22 cellular contexts compared by ENCODE assay signal in the genomic region with DNA sequence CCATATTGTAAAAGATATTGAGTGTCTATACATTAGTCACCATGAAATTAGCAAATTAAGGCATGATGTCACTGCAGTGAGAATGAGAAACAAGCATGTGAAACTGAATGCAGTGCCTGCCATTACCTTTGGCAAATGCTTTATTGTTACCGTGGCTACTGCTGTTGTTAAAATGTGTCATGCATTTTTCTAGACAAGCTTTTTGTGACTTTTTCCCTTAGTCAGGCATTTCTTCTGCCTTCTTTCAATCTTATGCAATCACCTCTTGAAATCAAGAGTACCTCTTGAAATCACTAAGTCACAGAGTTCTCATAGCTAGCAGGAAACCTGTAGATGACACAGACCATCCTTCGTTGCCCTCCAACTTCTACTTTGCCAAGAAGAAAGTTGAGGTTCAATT.
DNase-seq lines count a peak whose midpoint lies in the region; ATAC-seq, FAIRE-seq and TF ChIP-seq lines count a peak whose summit lies in the region.
"Had no signal": no experiment of that assay in that cellular context is flagged by ENCODE, and none has a peak within 500 bp of the region (broad histone marks: within the 10 kb centered on the region; RNA-seq: fewer than 3 reads in every experiment).

No MANE protein-coding gene starts in this region.

- no peak for TF ChIP-seq EP300 in HepG2 (IDR thresholded peaks at IDR 0.05; ENCODE audit: low read depth in 2 of 2, low read length in 2 of 2)
- TF ChIP-seq EP300 in HepG2 (CRISPR knock-in tag; IDR thresholded peaks at IDR 0.05; ENCODE audit: borderline replicate concordance): no peak

- H3K9me3 ChIP-seq in HepG2 (ENCODE audit: low read length) (no peaks in the 10 kb centered on the region), right lobe of liver (no peaks in the 10 kb centered on the region), mammary epithelial cell (replicated peaks; ENCODE audit: insufficient read depth, low read length) (no peaks in the 10 kb centered on the region), left lung (no peaks in the 10 kb centered on the region), small intestine (ENCODE audit: control insufficient read depth, low read depth) (no peaks in the 10 kb centered on the region)
- H3K9me3 ChIP-seq: ovary, transverse colon had no signal

- DNase-seq in HepG2 (ENCODE audit: low spot score) (no peak), right lobe of liver (no peak), mammary epithelial cell (peak; percentile 51), left lung (no peak), GM03348 (ENCODE audit: low spot score) (no peak), dermis blood vessel endothelial cell (no peak), small intestine (no peak)
- DNase-seq in activated CD4-positive, CD25-positive, alpha-beta regulatory T cell treated with anti-CD3 and anti-CD28 coated beads, Interleukin-2, amount 50 U/mL, for 72 hours: no peak
- DNase-seq: amniotic stem cell; CD4-positive, CD25-positive, alpha-beta regulatory T cell; erythroblast; GM23248; head of caudate nucleus; Kasumi-1; NCI-H1417 treated with DMSO at 0.1 percent for 48 hours; NCI-H2227 treated with DMSO at 0.1 percent for 48 hours; ovary; transverse colon had no signal

- dilution Hi-C loops in mammary epithelial cell (cut with HindIII; ENCODE audit: low sequenced_read_pairs): no loop called here

- FAIRE-seq in HepG2 (lab: Jason Lieb, UNC) (no peak), small intestine (lab: Jason Lieb, UNC) (no peak)
- FAIRE-seq: A204.1, GM12892 had no signal

- no peak for ATAC-seq in HepG2
- ATAC-seq in right lobe of liver: no peak
- peak; percentile 87 for ATAC-seq in left lung
- ATAC-seq: Right ventricle myocardium inferior; stimulated activated memory B cell treated with anti-CD40 and anti-IgM and Interleukin-4, amounts not matched to agents 10 μg/mL and 1 μg/mL and 100 μg/mL, for 72 hours had no signal

- H2AFZ ChIP-seq in HepG2 (ENCODE audit: low read length) (no peak overlapping the region), mammary epithelial cell (ENCODE audit: low read depth, low read length) (no peak overlapping the region)
- H2AFZ ChIP-seq: GM23248 had no signal

- no peak for TF ChIP-seq RAD21 in HepG2 (CRISPR knock-in tag; IDR thresholded peaks at IDR 0.05)

- H3K79me2 ChIP-seq in HepG2 (ENCODE audit: insufficient read depth, low read length) (no peaks in the 10 kb centered on the region), mammary epithelial cell (ENCODE audit: insufficient read depth, low read length) (no peaks in the 10 kb centered on the region)

- no peaks in the 10 kb centered on the region for H3K27me3 ChIP-seq in HepG2 (ENCODE audit: control insufficient read depth in 1 of 2, insufficient read depth in 2 of 2, low read length in 2 of 2)
- no peaks in the 10 kb centered on the region for H3K27me3 ChIP-seq in right lobe of liver
- H3K27me3 ChIP-seq in mammary epithelial cell (ENCODE audit: insufficient read depth, low read length): no peaks in the 10 kb centered on the region
- no peaks in the 10 kb centered on the region for H3K27me3 ChIP-seq in left lung
- H3K27me3 ChIP-seq in small intestine (ENCODE audit: control insufficient read depth in 2 of 2, insufficient read depth in 2 of 2, low read length in 2 of 2): no peaks in the 10 kb centered on the region
- H3K27me3 ChIP-seq: ovary, transverse colon had no signal

- POLR2A ChIA-PET in HepG2 (lab: Yijun Ruan, JAX): no interaction called here

- no peaks in the 10 kb centered on the region for H4K20me1 ChIP-seq in HepG2 (ENCODE audit: insufficient read depth, low read length)
- no peaks in the 10 kb centered on the region for H4K20me1 ChIP-seq in mammary epithelial cell (ENCODE audit: insufficient read depth, low read length)

- CTCF ChIA-PET in HepG2 (lab: Yijun Ruan, JAX; ENCODE audit: low intra/inter-chr PET ratio, low total read pairs): no interaction called here
- CTCF ChIA-PET in mammary epithelial cell (lab: Charles Lee; ENCODE audit: low non-redundant PET): no interaction called here

- no peaks in the 10 kb centered on the region for H3K36me3 ChIP-seq in HepG2 (replicated peaks in 1 of 2; ENCODE audit: control insufficient read depth in 1 of 2, insufficient read depth in 2 of 2, low read length in 2 of 2)
- no peaks in the 10 kb centered on the region for H3K36me3 ChIP-seq in right lobe of liver
- no peaks in the 10 kb centered on the region for H3K36me3 ChIP-seq in mammary epithelial cell (ENCODE audit: insufficient read depth, low read length)
- no peaks in the 10 kb centered on the region for H3K36me3 ChIP-seq in left lung
- H3K36me3 ChIP-seq in small intestine (ENCODE audit: control insufficient read depth in 2 of 2, insufficient read depth in 2 of 2, low read length in 2 of 2): no peaks in the 10 kb centered on the region
- H3K36me3 ChIP-seq: ovary, transverse colon had no signal

- H3K4me1 ChIP-seq in HepG2 (ENCODE audit: insufficient read depth, low read length) (no peaks in the 10 kb centered on the region), right lobe of liver (no peaks in the 10 kb centered on the region), mammary epithelial cell (ENCODE audit: insufficient read depth, low read length) (no peaks in the 10 kb centered on the region), left lung (no peaks in the 10 kb centered on the region), small intestine (ENCODE audit: control insufficient read depth in 2 of 2, insufficient read depth in 1 of 2, low read depth in 1 of 2, low read length in 1 of 2) (peaks cover 0 to 4% of the 10 kb centered on the region in 2 donors)

- intact Hi-C loops in HepG2 (cut with micrococcal nuclease; ENCODE audit: unreplicated experiment) (no loop called here), right lobe of liver (cut with DNase I) (no loop called here), mammary epithelial cell (cut with micrococcal nuclease) (no loop called here), left lung (cut with DNase I) (no loop called here)

- H3K4me2 ChIP-seq in HepG2 (ENCODE audit: low read depth, low read length): no peak overlapping the region
- H3K4me2 ChIP-seq in mammary epithelial cell (ENCODE audit: insufficient read depth, low read depth, low read length): no peak overlapping the region

- no peak for TF ChIP-seq POLR2A in HepG2 (IDR thresholded peaks at IDR 0.05; ENCODE audit: insufficient read depth in 1 of 2, low read depth in 2 of 2, low read length in 2 of 2)
- TF ChIP-seq POLR2A in right lobe of liver (IDR thresholded peaks at IDR 0.05): no peak

- TF ChIP-seq CTCF in HepG2 (CRISPR knock-in tag; IDR thresholded peaks at IDR 0.05) (no peak), right lobe of liver (IDR thresholded peaks at IDR 0.05) (no peak), mammary epithelial cell (conservative IDR thresholded peaks at IDR 0.05 in 1 of 2, IDR thresholded peaks at IDR 0.05 in 1 of 2; ENCODE audit: extremely low read depth in 1 of 2, insufficient read depth in 1 of 2, low read depth in 1 of 2, low read length in 2 of 2) (no peak), left lung (IDR thresholded peaks at IDR 0.05) (no peak)

- no peak overlapping the region for H3K4me3 ChIP-seq in HepG2 (replicated peaks in 1 of 3; ENCODE audit: insufficient read depth in 1 of 3, low read depth in 2 of 3, low read length in 3 of 3)
- H3K4me3 ChIP-seq in right lobe of liver: no peak overlapping the region
- no peak overlapping the region for H3K4me3 ChIP-seq in mammary epithelial cell (replicated peaks in 1 of 3; ENCODE audit: insufficient read depth in 1 of 3, low read depth in 2 of 3, low read length in 3 of 3)
- no peak overlapping the region for H3K4me3 ChIP-seq in left lung
- H3K4me3 ChIP-seq in small intestine (ENCODE audit: low read depth in 1 of 2, low read length in 2 of 2): no peak overlapping the region
- H3K4me3 ChIP-seq: GM23248, ovary, transverse colon had no signal

- in situ Hi-C loops in HepG2 (cut with HindIII; ENCODE audit: extremely low pct_ligation_motif_present, low pct_unique_long_range_greater_than_20kb) (no loop called here), mammary epithelial cell (cut with MboI; ENCODE audit: low sequenced_read_pairs in 2 of 2) (no loop called here)

- 0% methylated on average over 2 of the region's 2 CpGs for WGBS in HepG2 (ENCODE audit: low lambda C conversion rate)
- WGBS in right lobe of liver (ENCODE audit: insufficient coverage, low coverage, low lambda C conversion rate, missing lambda C conversion rate): 59% methylated on average over 2 of the region's 2 CpGs
- WGBS in mammary epithelial cell (ENCODE audit: low coverage, missing lambda C conversion rate): 38% methylated on average over 2 of the region's 2 CpGs
- 68 to 76% (median 70%) methylated on average over 2 of the region's 2 CpGs for WGBS in small intestine, 3 donors

- H3K27ac ChIP-seq in HepG2 (ENCODE audit: extremely low read length, insufficient read depth, low read length) (no peak overlapping the region), right lobe of liver (no peak overlapping the region), mammary epithelial cell (ENCODE audit: insufficient read depth, low read depth, low read length) (no peak overlapping the region), left lung (no peak overlapping the region), small intestine (ENCODE audit: low read depth in 1 of 2, low read length in 1 of 2) (no peak overlapping the region)
- H3K27ac ChIP-seq: GM23248, ovary, transverse colon had no signal

- no TSS peak for BruUV-seq in HepG2 (replicated peaks; lab: Mats Ljungman, UMichigan)
- BruUV-seq in mammary epithelial cell (replicated peaks; lab: Mats Ljungman, UMichigan): no TSS peak

- no peak overlapping the region for H3K9ac ChIP-seq in HepG2 (ENCODE audit: insufficient read depth, low read depth, low read length)
- H3K9ac ChIP-seq in mammary epithelial cell (ENCODE audit: insufficient read depth, low read length): no peak overlapping the region
- H3K9ac ChIP-seq: GM23248 had no signal

TF ChIP-seq in HepG2, 621 proteins besides CTCF, POLR2A, EP300 and RAD21 (continues in another document):
- TF ChIP-seq ZNF552 (CRISPR knock-in tag; IDR thresholded peaks at IDR 0.05; ENCODE audit: borderline replicate concordance) (no peak), RFX3 (CRISPR knock-in tag; IDR thresholded peaks at IDR 0.05) (no peak), SP140L (CRISPR knock-in tag; IDR thresholded peaks at IDR 0.05; ENCODE audit: borderline replicate concordance) (no peak), ZBTB38 (CRISPR knock-in tag; IDR thresholded peaks at IDR 0.05) (no peak), SATB2 (CRISPR knock-in tag; IDR thresholded peaks at IDR 0.05) (no peak)
- TF ChIP-seq, protein P1, sequence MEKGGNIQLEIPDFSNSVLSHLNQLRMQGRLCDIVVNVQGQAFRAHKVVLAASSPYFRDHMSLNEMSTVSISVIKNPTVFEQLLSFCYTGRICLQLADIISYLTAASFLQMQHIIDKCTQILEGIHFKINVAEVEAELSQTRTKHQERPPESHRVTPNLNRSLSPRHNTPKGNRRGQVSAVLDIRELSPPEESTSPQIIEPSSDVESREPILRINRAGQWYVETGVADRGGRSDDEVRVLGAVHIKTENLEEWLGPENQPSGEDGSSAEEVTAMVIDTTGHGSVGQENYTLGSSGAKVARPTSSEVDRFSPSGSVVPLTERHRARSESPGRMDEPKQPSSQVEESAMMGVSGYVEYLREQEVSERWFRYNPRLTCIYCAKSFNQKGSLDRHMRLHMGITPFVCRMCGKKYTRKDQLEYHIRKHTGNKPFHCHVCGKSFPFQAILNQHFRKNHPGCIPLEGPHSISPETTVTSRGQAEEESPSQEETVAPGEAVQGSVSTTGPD (CRISPR knock-in tag; IDR thresholded peaks at IDR 0.05): no peak
